In genomic region chr5:78588517-78588916, GRCh38 we compare ENCODE assay signal across 1 cellular context.
TF ChIP-seq lines count a peak whose summit lies in the region.

No MANE protein-coding gene starts in this region.

TF ChIP-seq in IMR-90, 13 proteins besides CTCF, POLR2A, EP300 and RAD21 (continued from another document):
- TF ChIP-seq USF2 (IDR thresholded peaks at IDR 0.05; ENCODE audit: low read depth, low read length) (no peak), MXI1 (IDR thresholded peaks at IDR 0.05; ENCODE audit: borderline replicate concordance, low read depth, low read length) (no peak), SMC3 (IDR thresholded peaks at IDR 0.05; ENCODE audit: low read depth, low read length) (no peak), CHD1 (IDR thresholded peaks at IDR 0.05; ENCODE audit: low read depth, low read length) (no peak), FOS (IDR thresholded peaks at IDR 0.05; ENCODE audit: low read depth, low read length) (no peak), CEBPB (IDR thresholded peaks at IDR 0.05; ENCODE audit: low read depth, low read length) (no peak), NFE2L2 (IDR thresholded peaks at IDR 0.05; ENCODE audit: low read depth, low read length) (no peak), RFX5 (IDR thresholded peaks at IDR 0.05; ENCODE audit: low read depth, low read length) (no peak)
